In genomic region chr1:183807549-183808168, GRCh38 we compare ENCODE assay signal across 9 cellular contexts. TPM values are rescaled to one million over a fixed set of nuclear protein-coding genes. Genes with fewer than 3 reads are reported as not detected.
DNase-seq lines count a peak whose midpoint lies in the region; ATAC-seq and TF ChIP-seq lines count a peak whose summit lies in the region.
"Had no signal": no experiment of that assay in that cellular context is flagged by ENCODE, and none has a peak within 500 bp of the region (broad histone marks: within the 10 kb centered on the region; RNA-seq: fewer than 3 reads in every experiment).

No MANE protein-coding gene starts in this region.

- ATAC-seq in GM18520 (IDR thresholded peaks at IDR 0.05; ENCODE audit: unreplicated experiment) (peak; percentile 72), HG02840 (IDR thresholded peaks at IDR 0.05; ENCODE audit: low FRiP score, unreplicated experiment) (peak; percentile 58)
- no peak for ATAC-seq in naive thymus-derived CD8-positive, alpha-beta T cell
- ATAC-seq in activated CD8-positive, alpha-beta T cell treated with anti-CD3 and anti-CD28 coated beads for 36 hours, result no peak

- POLR2A ChIA-PET in naive thymus-derived CD8-positive, alpha-beta T cell (lab: Charles Lee), result interaction anchor here (0.8 kb wide), 1 partner anchor 14 kb away, joined by 4 read pairs; no protein-coding TSS in a partner anchor
- POLR2A ChIA-PET in activated CD8-positive, alpha-beta T cell treated with anti-CD3 and anti-CD28 coated beads for 36 hours (lab: Charles Lee), result no interaction called here

- H3K36me3 ChIP-seq in adrenal gland (replicated peaks in 1 of 2), result no peaks in the 10 kb centered on the region
- peaks cover 22% of the 10 kb centered on the region for H3K36me3 ChIP-seq in mesodermal cell (ENCODE audit: control insufficient read depth, insufficient read depth, low read length)

- CTCF ChIA-PET in activated CD8-positive, alpha-beta T cell treated with anti-CD3 and anti-CD28 coated beads for 36 hours (lab: Charles Lee), result interaction anchor here (1.3 kb wide), 1 partner anchor 9 kb away, joined by 3 read pairs; no protein-coding TSS in a partner anchor

- H3K27me3 ChIP-seq in adrenal gland, result no peaks in the 10 kb centered on the region

- no peaks in the 10 kb centered on the region for H3K9me3 ChIP-seq in adrenal gland (replicated peaks in 1 of 3)
- H3K9me3 ChIP-seq in mesodermal cell (ENCODE audit: control insufficient read depth, low read length), result no peaks in the 10 kb centered on the region

- H3K9me3 Mint-ChIP-seq in naive thymus-derived CD8-positive, alpha-beta T cell, result peaks cover 0 to 16% (median 5%) of the 10 kb centered on the region in 9 donors
- peaks cover 4% of the 10 kb centered on the region for H3K9me3 Mint-ChIP-seq in activated CD8-positive, alpha-beta T cell treated with anti-CD3 and anti-CD28 coated beads for 36 hours

- peak overlapping the region in 1 of 4 donors; percentile 93 for H3K4me3 ChIP-seq in adrenal gland
- H3K4me3 ChIP-seq in mesodermal cell (ENCODE audit: extremely low read depth, insufficient read depth, low read length, poor library complexity, severe bottlenecking), result no peak overlapping the region

- H3K27ac ChIP-seq in adrenal gland, result peak overlapping the region in 3 of 5 donors; percentile 35 to 91 (median 57)
- peak overlapping the region; percentile 67 for H3K27ac ChIP-seq in mesodermal cell (ENCODE audit: low read depth, low read length, severe bottlenecking)

- H3K27ac Mint-ChIP-seq in naive thymus-derived CD8-positive, alpha-beta T cell, result no peak overlapping the region
- H3K27ac Mint-ChIP-seq in activated CD8-positive, alpha-beta T cell treated with anti-CD3 and anti-CD28 coated beads for 36 hours, result no peak overlapping the region

- peaks cover 6 to 14% (median 11%) of the 10 kb centered on the region in 4 donors for H3K4me1 Mint-ChIP-seq in naive thymus-derived CD8-positive, alpha-beta T cell
- H3K4me1 Mint-ChIP-seq in activated CD8-positive, alpha-beta T cell treated with anti-CD3 and anti-CD28 coated beads for 36 hours (ENCODE audit: low read depth), result peaks cover 5% of the 10 kb centered on the region

- no peak for TF ChIP-seq CTCF in adrenal gland (IDR thresholded peaks at IDR 0.05)
- TF ChIP-seq CTCF in activated CD8-positive, alpha-beta T cell treated with anti-CD3 and anti-CD28 coated beads for 36 hours (IDR thresholded peaks at IDR 0.05), result no peak

- H3K27me3 Mint-ChIP-seq in naive thymus-derived CD8-positive, alpha-beta T cell, result peaks cover 5 to 33% (median 20%) of the 10 kb centered on the region in 5 donors
- peaks cover 23% of the 10 kb centered on the region for H3K27me3 Mint-ChIP-seq in activated CD8-positive, alpha-beta T cell treated with anti-CD3 and anti-CD28 coated beads for 36 hours

- DNase-seq in adrenal gland, result peak in 4 of 7 donors; percentile 28 to 47 (median 38)
- DNase-seq in NCI-H510A (lab: John Stamatoyannopoulos, UW), result no peak
- no peak for DNase-seq in naive thymus-derived CD8-positive, alpha-beta T cell
- DNase-seq in activated CD8-positive, alpha-beta T cell treated with anti-CD3 and anti-CD28 coated beads for 36 hours, result no peak
- no peak for DNase-seq in NCI-H2196 treated with DMSO at 0.1 percent for 48 hours (lab: John Stamatoyannopoulos, UW; ENCODE audit: unreplicated experiment)

- no peak for TF ChIP-seq POLR2A in adrenal gland (IDR thresholded peaks at IDR 0.05)

- WGBS in adrenal gland, 4 donors, result 48 to 78% (median 67%) methylated on average over 2 of the region's 2 CpGs
- 50% methylated on average over 1 of the region's 2 CpGs; no CpG with 5 or more reads in 1 of the 2 experiments for WGBS in mesodermal cell (ENCODE audit: insufficient coverage in 2 of 2), 2 experiments

- H3K4me1 ChIP-seq in adrenal gland (replicated peaks in 1 of 2) (peaks cover 29 to 62% of the 10 kb centered on the region in 2 donors), mesodermal cell (ENCODE audit: control insufficient read depth, insufficient read depth, low read length, poor library complexity, severe bottlenecking) (peaks cover 51% of the 10 kb centered on the region)

- intact Hi-C loops in adrenal gland (cut with DNase I), result no loop called here
- intact Hi-C loops in activated CD8-positive, alpha-beta T cell treated with anti-CD3 and anti-CD28 coated beads for 36 hours (cut with micrococcal nuclease), result no loop called here

- peaks cover 0 to 12% (median 9%) of the 10 kb centered on the region in 3 donors for H3K36me3 Mint-ChIP-seq in naive thymus-derived CD8-positive, alpha-beta T cell
- peaks cover 5% of the 10 kb centered on the region for H3K36me3 Mint-ChIP-seq in activated CD8-positive, alpha-beta T cell treated with anti-CD3 and anti-CD28 coated beads for 36 hours (ENCODE audit: low read depth)
- H3K36me3 Mint-ChIP-seq: IgD-negative memory B cell had no signal

- H3K4me3 Mint-ChIP-seq in naive thymus-derived CD8-positive, alpha-beta T cell, result peak overlapping the region in 1 of 10 donors; percentile 14
- no peak overlapping the region for H3K4me3 Mint-ChIP-seq in activated CD8-positive, alpha-beta T cell treated with anti-CD3 and anti-CD28 coated beads for 36 hours
- H3K4me3 Mint-ChIP-seq: IgD-negative memory B cell had no signal

RNA-seq across cellular contexts. Expression of gene RGL1, which starts 2.7 kb away (rescaled TPM):
- total RNA-seq in adrenal gland, result 10 to 100 TPM; 30.5 to 76.9 (median 55.2) TPM
- 10 to 100 TPM; 15.5 to 28.1 (median 18.6) TPM for polyA plus RNA-seq in adrenal gland
- polyA plus RNA-seq in mesodermal cell (2013, experiment 1 of 2), result 26.3 TPM
- 26.9 TPM for polyA plus RNA-seq in mesodermal cell (2013, experiment 2 of 2)
- 1 to 10 TPM; 1.9 to 2.1 TPM for total RNA-seq in naive thymus-derived CD8-positive, alpha-beta T cell
- polyA plus RNA-seq in naive thymus-derived CD8-positive, alpha-beta T cell, result 1 to 10 TPM; 1.1 to 1.8 (median 1.4) TPM
- 1 to 10 TPM; 1.2 to 1.3 TPM for total RNA-seq in activated CD8-positive, alpha-beta T cell treated with anti-CD3 and anti-CD28 coated beads for 36 hours
- polyA plus RNA-seq: IgD-negative memory B cell had no signal

Comparison
In these comparisons a context has a peak if more than half of its experiments do, and no peak if none do; other contexts are left out.
1. ATAC-seq: peak in GM18520 (single experiment) and HG02840 (single experiment); none in naive thymus-derived CD8-positive, alpha-beta T cell (0 of 2) and activated CD8-positive, alpha-beta T cell treated with anti-CD3 and anti-CD28 coated beads for 36 hours (single experiment).
2. DNase-seq: peak in adrenal gland (4 of 7); none in NCI-H510A (single experiment), naive thymus-derived CD8-positive, alpha-beta T cell (0 of 10), activated CD8-positive, alpha-beta T cell treated with anti-CD3 and anti-CD28 coated beads for 36 hours (single experiment) and NCI-H2196 treated with DMSO at 0.1 percent for 48 hours (single experiment).
3. RNA of gene RGL1, which starts 2.7 kb away (total RNA-seq): 30.5 to 76.9 TPM in adrenal gland; 1.9 to 2.1 TPM in naive thymus-derived CD8-positive, alpha-beta T cell and 1.2 to 1.3 TPM in activated CD8-positive, alpha-beta T cell treated with anti-CD3 and anti-CD28 coated beads for 36 hours; every median in the first group is over 10 times any median in the second.